In the genomic region with DNA sequence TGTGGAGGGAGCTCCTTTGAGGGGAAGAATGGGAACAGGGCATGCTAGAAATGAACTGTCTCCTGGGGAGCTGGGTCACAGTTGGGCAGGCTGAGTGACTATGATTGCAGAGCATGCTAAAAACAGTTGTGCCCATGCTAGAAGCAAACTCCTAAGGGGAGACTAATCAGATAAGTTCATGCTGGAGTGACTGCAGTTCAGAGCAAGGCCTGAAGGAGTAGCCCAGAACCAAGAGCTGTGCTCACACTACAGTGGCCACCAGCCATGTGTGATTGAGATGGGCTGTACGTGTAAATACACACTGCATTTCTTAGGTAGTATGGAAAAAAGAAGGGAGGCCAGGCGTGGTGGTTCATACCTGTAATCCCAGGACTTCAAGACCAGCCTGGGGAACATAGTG, we compare ENCODE assay signal across 14 cellular contexts. TPM values are rescaled to one million over a fixed set of nuclear protein-coding genes. Genes with fewer than 3 reads are reported as not detected.
A peak's percentile ranks its signal among the peaks of the same experiment; 100 is the strongest.
DNase-seq lines count a peak whose midpoint lies in the region; ATAC-seq and TF ChIP-seq lines count a peak whose summit lies in the region.
"Had no signal": no experiment of that assay in that cellular context is flagged by ENCODE, and none has a peak within 500 bp of the region (broad histone marks: within the 10 kb centered on the region; RNA-seq: fewer than 3 reads in every experiment).

No MANE protein-coding gene starts in this region.

- H3K27ac Mint-ChIP-seq in central memory CD8-positive, alpha-beta T cell (ENCODE audit: low read depth), result peak overlapping the region; percentile 38
- H3K27ac Mint-ChIP-seq in progenitor cell of endocrine pancreas, result no peak overlapping the region
- H3K27ac Mint-ChIP-seq: activated naive CD4-positive, alpha-beta T cell treated with anti-CD3 and anti-CD28 coated beads, Interleukin-2, amount 50 U/mL, for 72 hours had no signal

- no peak overlapping the region for H3K4me3 Mint-ChIP-seq in central memory CD8-positive, alpha-beta T cell
- no peak overlapping the region for H3K4me3 Mint-ChIP-seq in progenitor cell of endocrine pancreas (ENCODE audit: low read depth)

- peaks cover 9% of the 10 kb centered on the region for H3K36me3 ChIP-seq in breast epithelium

- no peaks in the 10 kb centered on the region for H3K27me3 ChIP-seq in breast epithelium
- H3K27me3 ChIP-seq: dorsolateral prefrontal cortex had no signal

- peak; percentile 22 for TF ChIP-seq CTCF in progenitor cell of endocrine pancreas (IDR thresholded peaks at IDR 0.05; ENCODE audit: unreplicated experiment)
- TF ChIP-seq CTCF in breast epithelium (IDR thresholded peaks at IDR 0.05), result no peak

- no peaks in the 10 kb centered on the region for H3K27me3 Mint-ChIP-seq in central memory CD8-positive, alpha-beta T cell
- no peaks in the 10 kb centered on the region for H3K27me3 Mint-ChIP-seq in progenitor cell of endocrine pancreas

- no peak for TF ChIP-seq POLR2A in breast epithelium (IDR thresholded peaks at IDR 0.05)

- peaks cover 2% of the 10 kb centered on the region in 2 donors for H3K9me3 ChIP-seq in breast epithelium

- peaks cover 53% of the 10 kb centered on the region for H3K36me3 Mint-ChIP-seq in central memory CD8-positive, alpha-beta T cell (ENCODE audit: insufficient read depth)
- H3K36me3 Mint-ChIP-seq in progenitor cell of endocrine pancreas (ENCODE audit: insufficient read depth), result peaks cover 18% of the 10 kb centered on the region

- no peak overlapping the region for H3K27ac ChIP-seq in breast epithelium
- H3K27ac ChIP-seq: 22Rv1, dorsolateral prefrontal cortex, skin epidermis had no signal

- H3K4me1 Mint-ChIP-seq in central memory CD8-positive, alpha-beta T cell, result peaks cover 38% of the 10 kb centered on the region
- peaks cover 1% of the 10 kb centered on the region for H3K4me1 Mint-ChIP-seq in progenitor cell of endocrine pancreas (ENCODE audit: low read depth)

- intact Hi-C loops in breast epithelium (cut with DNase I; ENCODE audit: low total_unique reads), result no loop called here

- peak; percentile 56 for DNase-seq in DMS 273 (lab: John Stamatoyannopoulos, UW; ENCODE audit: unreplicated experiment)
- DNase-seq in DMS 273 treated with DMSO at 0.1 percent for 48 hours (lab: John Stamatoyannopoulos, UW), result no peak
- DNase-seq in NAMALWA (ENCODE audit: low spot score), result peak; percentile 67
- DNase-seq in central memory CD8-positive, alpha-beta T cell (ENCODE audit: low spot score in 2 of 2), result no peak
- no peak for DNase-seq in progenitor cell of endocrine pancreas (ENCODE audit: low spot score, unreplicated experiment)
- no peak for DNase-seq in breast epithelium (ENCODE audit: low spot score in 2 of 2)
- DNase-seq in NCI-H526 (lab: John Stamatoyannopoulos, UW), result no peak
- no peak for DNase-seq in NCI-H2081 (lab: John Stamatoyannopoulos, UW)
- DNase-seq: dorsolateral prefrontal cortex, hypothalamus, KG1 had no signal

- peaks cover 0 to 3% of the 10 kb centered on the region in 2 donors for H3K4me1 ChIP-seq in breast epithelium

- no peak overlapping the region for H3K4me3 ChIP-seq in breast epithelium
- H3K4me3 ChIP-seq: dorsolateral prefrontal cortex, skin epidermis had no signal

- no peak for ATAC-seq in central memory CD8-positive, alpha-beta T cell (replicated peaks; ENCODE audit: extremely low read depth, poor library complexity, severe bottlenecking)

- no peaks in the 10 kb centered on the region for H3K9me3 Mint-ChIP-seq in central memory CD8-positive, alpha-beta T cell
- H3K9me3 Mint-ChIP-seq in progenitor cell of endocrine pancreas (ENCODE audit: low read depth), result no peaks in the 10 kb centered on the region
- H3K9me3 Mint-ChIP-seq: activated naive CD4-positive, alpha-beta T cell treated with anti-CD3 and anti-CD28 coated beads, Interleukin-2, amount 50 U/mL, for 72 hours had no signal

RNA-seq across cellular contexts. Expression of a gene that starts 10.3 kb away (rescaled TPM):
- total RNA-seq in progenitor cell of endocrine pancreas (46.2 and 46.5 TPM in 2 replicates), breast epithelium (10 to 100 TPM; 23.5 to 30.2 (median 23.6) TPM)

RNA-seq across cellular contexts. Expression of a gene that starts 11.6 kb away (rescaled TPM):
- total RNA-seq in progenitor cell of endocrine pancreas, result 31.1 and 36.7 TPM in 2 replicates
- 100 to 1,000 TPM in 2 of 3 donors, 10 to 100 TPM in 1; 61.5 to 175 (median 103) TPM for total RNA-seq in breast epithelium

RNA-seq across cellular contexts. Expression of a gene that starts 29.0 kb away (rescaled TPM):
- total RNA-seq in progenitor cell of endocrine pancreas (7.0 and 7.7 TPM in 2 replicates), breast epithelium (10 to 100 TPM; 17.6 to 44.6 (median 24.0) TPM)

RNA-seq across cellular contexts. Expression of a gene that starts 33.3 kb away (rescaled TPM):
- total RNA-seq in progenitor cell of endocrine pancreas (0.64 and 0.91 TPM in 2 replicates), breast epithelium (10 to 100 TPM; 21.5 to 50.8 (median 30.9) TPM)

RNA-seq across cellular contexts. Expression of a gene that starts 42.8 kb away (rescaled TPM):
- total RNA-seq in progenitor cell of endocrine pancreas (3.4 and 3.6 TPM in 2 replicates), breast epithelium (10 to 100 TPM in 1 of 3 donors, 1 to 10 TPM in 2; 2.2 to 10.1 (median 5.2) TPM)

Comparison
In these comparisons a context has a peak if more than half of its experiments do, and no peak if none do; other contexts are left out.
1. DNase-seq: peak in DMS 273 (single experiment) and NAMALWA (single experiment); none in DMS 273 treated with DMSO at 0.1 percent for 48 hours (single experiment), central memory CD8-positive, alpha-beta T cell (0 of 2), progenitor cell of endocrine pancreas (single experiment), breast epithelium (0 of 2), NCI-H526 (0 of 2) and NCI-H2081 (0 of 2).